Comparison of ENCODE assay signal across 8 cellular contexts in genomic region chr17:68511671-68512246, GRCh38. TPM values are rescaled to one million over a fixed set of nuclear protein-coding genes. Genes with fewer than 3 reads are reported as not detected.
DNase-seq lines count a peak whose midpoint lies in the region; ATAC-seq lines count a peak whose summit lies in the region.

No MANE protein-coding gene starts in this region.

- H3K4me2 ChIP-seq in Karpas-422 (ENCODE audit: low read depth, low read length, poor library complexity, severe bottlenecking) = peak overlapping the region; percentile 92

- peak overlapping the region; percentile 76 for H3K4me3 ChIP-seq in Karpas-422 (ENCODE audit: low read length)
- H3K4me3 ChIP-seq in SK-N-MC = peak overlapping the region; percentile 92
- H3K4me3 ChIP-seq in right cardiac atrium (ENCODE audit: low read length) = peak overlapping the region; percentile 68
- H3K4me3 ChIP-seq in rectal smooth muscle tissue (ENCODE audit: low read length) = peak overlapping the region; percentile 87

- DNase-seq in GM03348 (ENCODE audit: low spot score) = peak; percentile 79
- peak; percentile 92 for DNase-seq in Karpas-422
- DNase-seq in SK-N-MC (ENCODE audit: low read depth, low spot score) = no peak
- peak; percentile 83 to 95 (median 93) for DNase-seq in right cardiac atrium
- no peak for DNase-seq in OCI-M2 (lab: John Stamatoyannopoulos, UW; ENCODE audit: unreplicated experiment)

- no peaks in the 10 kb centered on the region for H3K9me3 ChIP-seq in Karpas-422 (ENCODE audit: low read length)
- H3K9me3 ChIP-seq in SK-N-MC (ENCODE audit: low read depth, low read length) = no peaks in the 10 kb centered on the region
- H3K9me3 ChIP-seq in right cardiac atrium (ENCODE audit: control insufficient read depth, low read length) = no peaks in the 10 kb centered on the region

- H4K20me1 ChIP-seq in Karpas-422 (ENCODE audit: insufficient read depth, low read depth, low read length) = peaks cover 20% of the 10 kb centered on the region

- ATAC-seq in GM21786 (IDR thresholded peaks at IDR 0.05; ENCODE audit: unreplicated experiment) = peak; percentile 27
- ATAC-seq in right cardiac atrium = peak; percentile 80 to 86

- H3K79me2 ChIP-seq in Karpas-422 (ENCODE audit: low read length) = peaks cover 44% of the 10 kb centered on the region

- H3K36me3 ChIP-seq in Karpas-422 (ENCODE audit: insufficient read depth, low read length) (peaks cover 19% of the 10 kb centered on the region), SK-N-MC (ENCODE audit: insufficient read depth, low read length) (peaks cover 14% of the 10 kb centered on the region), rectal smooth muscle tissue (ENCODE audit: control insufficient read depth, insufficient read depth, low read length) (peaks cover 2% of the 10 kb centered on the region)

- no peaks in the 10 kb centered on the region for H3K27me3 ChIP-seq in Karpas-422 (ENCODE audit: low read length)
- H3K27me3 ChIP-seq in right cardiac atrium (ENCODE audit: control insufficient read depth, insufficient read depth) = no peaks in the 10 kb centered on the region
- H3K27me3 ChIP-seq in rectal smooth muscle tissue (ENCODE audit: control insufficient read depth, insufficient read depth, low read length) = no peaks in the 10 kb centered on the region

- intact Hi-C loops in right cardiac atrium (cut with DNase I) = loop anchor here in 1 of 4 donors (10.0 kb wide), 1 partner anchor 47 kb away; no protein-coding TSS in a partner anchor

- peaks cover 44% of the 10 kb centered on the region for H3K4me1 ChIP-seq in Karpas-422 (ENCODE audit: low read length)
- no peaks in the 10 kb centered on the region for H3K4me1 ChIP-seq in right cardiac atrium (ENCODE audit: control insufficient read depth, insufficient read depth, low read length)
- peaks cover 21% of the 10 kb centered on the region for H3K4me1 ChIP-seq in rectal smooth muscle tissue (ENCODE audit: control insufficient read depth, insufficient read depth, low read length)

- WGBS in right cardiac atrium = under 1% methylated on average over 49 of the region's 49 CpGs

- peak overlapping the region; percentile 78 for H2AFZ ChIP-seq in Karpas-422 (ENCODE audit: low read length)

- H3K27ac ChIP-seq in Karpas-422 (ENCODE audit: low read length) = peak overlapping the region; percentile 86
- H3K27ac ChIP-seq in SK-N-MC = no peak overlapping the region
- H3K27ac ChIP-seq in angular gyrus (ENCODE audit: low read depth, low read length) = peak overlapping the region; percentile 99
- peak overlapping the region; percentile 98 for H3K27ac ChIP-seq in right cardiac atrium (ENCODE audit: low read length)
- H3K27ac ChIP-seq in rectal smooth muscle tissue (ENCODE audit: low read depth, low read length) = peak overlapping the region; percentile 97

- H3K9me2 ChIP-seq in Karpas-422 (replicated peaks; ENCODE audit: insufficient read depth, low read length) = no peaks in the 10 kb centered on the region

- H3K9ac ChIP-seq in Karpas-422 (ENCODE audit: low read length) (peak overlapping the region; percentile 93), SK-N-MC (ENCODE audit: insufficient read length) (peak overlapping the region; percentile 87), rectal smooth muscle tissue (ENCODE audit: low read length) (peak overlapping the region; percentile 95)

RNA-seq across cellular contexts. Expression of gene PRKAR1A, which starts 0.5 kb away (rescaled TPM):
- 201 and 234 TPM in 2 replicates for total RNA-seq in Karpas-422 (2014; rRNA removed; shearing (Covaris generic); ENCODE audit: low replicate concordance)
- total RNA-seq in right cardiac atrium = 100 to 1,000 TPM; 545 to 768 (median 595) TPM
- 187 TPM for polyA plus RNA-seq in right cardiac atrium

RNA-seq across cellular contexts. Expression of gene WIPI1, which starts 54.5 kb away (rescaled TPM):
- total RNA-seq in Karpas-422 (2014; rRNA removed; shearing (Covaris generic); ENCODE audit: low replicate concordance) = 28.7 and 33.0 TPM in 2 replicates
- total RNA-seq in right cardiac atrium = 10 to 100 TPM; 42.6 to 71.3 (median 53.5) TPM
- 44.2 TPM for polyA plus RNA-seq in right cardiac atrium

Comparison
In these comparisons a context has a peak if more than half of its experiments do, and no peak if none do; other contexts are left out.
1. DNase-seq: peak in GM03348 (single experiment), Karpas-422 (single experiment) and right cardiac atrium (3 of 3); none in SK-N-MC (single experiment) and OCI-M2 (single experiment).
2. Peak in every context shown above with its lines, with median percentiles within 50 percentile points of each other: H3K4me3 ChIP-seq and H3K9ac ChIP-seq.